9 cellular contexts compared by ENCODE assay signal in the genomic region with DNA sequence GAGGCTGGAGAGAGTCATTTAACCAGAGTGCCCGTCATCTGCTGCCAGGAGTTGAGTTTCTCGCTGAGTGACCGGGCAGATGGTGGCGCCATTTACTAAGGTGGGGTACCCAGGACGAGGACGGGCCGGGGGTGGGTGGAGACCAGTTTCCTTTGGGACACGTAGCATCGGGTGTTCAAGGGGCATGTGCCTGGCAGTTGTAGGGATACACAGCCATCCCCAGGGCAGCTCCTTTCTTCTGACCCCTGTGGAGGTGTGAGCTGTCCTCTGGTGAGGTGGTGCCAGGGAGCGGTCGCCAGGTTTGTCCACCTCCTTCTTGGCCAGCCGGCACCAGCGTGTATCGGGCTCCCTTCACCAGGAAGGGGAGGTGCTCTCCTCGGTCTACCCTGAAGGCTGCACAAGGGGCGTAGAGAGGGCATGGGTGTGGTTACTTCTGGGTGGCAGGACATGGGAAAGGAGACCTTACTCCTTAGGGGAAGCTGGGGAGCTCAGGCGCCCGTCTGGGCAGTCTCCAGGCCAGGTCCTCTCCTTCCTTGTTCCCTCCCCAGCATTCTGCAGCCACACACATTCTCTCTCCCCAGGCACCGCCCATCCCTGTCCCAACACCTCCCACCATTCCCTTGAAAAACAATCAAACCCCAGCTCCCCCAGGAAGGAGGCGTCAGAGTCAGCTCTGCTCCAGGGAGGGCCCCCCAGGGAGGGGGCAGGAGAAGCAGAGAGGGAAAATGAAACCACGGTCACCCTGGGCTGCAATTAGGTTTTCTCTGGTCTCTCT. TPM values are rescaled to one million over a fixed set of nuclear protein-coding genes. Genes with fewer than 3 reads are reported as not detected.
DNase-seq lines count a peak whose midpoint lies in the region; ATAC-seq, FAIRE-seq and TF ChIP-seq lines count a peak whose summit lies in the region.
"Had no signal": no experiment of that assay in that cellular context is flagged by ENCODE, and none has a peak within 500 bp of the region (broad histone marks: within the 10 kb centered on the region; RNA-seq: fewer than 3 reads in every experiment).

No MANE protein-coding gene starts in this region.

- POLR2A ChIA-PET in K562 (lab: Yijun Ruan, JAX), result interaction anchor here (0.5 kb wide), 1 partner anchor 200 kb away, joined by 3 read pairs; no protein-coding TSS in a partner anchor

- peaks cover 30% of the 10 kb centered on the region for H3K27me3 Mint-ChIP-seq in T-helper 17 cell

- no peaks in the 10 kb centered on the region for H3K9me1 ChIP-seq in K562 (ENCODE audit: control insufficient read depth, insufficient read depth, low read length)

- TF ChIP-seq CTCF in LNCaP clone FGC (IDR thresholded peaks at IDR 0.05; ENCODE audit: control insufficient read depth, extremely low read depth, insufficient read depth), result peak; percentile 56
- peak; percentile 46 to 65 (median 47); a peak in 5 of 6 replicates for TF ChIP-seq CTCF in K562 (IDR thresholded peaks at IDR 0.05 in 2 of 3, conservative IDR thresholded peaks at IDR 0.05 in 1 of 3; ENCODE audit: insufficient read depth in 2 of 3, low read depth in 1 of 3, low read length in 3 of 3)
- TF ChIP-seq CTCF in sigmoid colon (IDR thresholded peaks at IDR 0.05), result peak in 2 of 4 experiments; percentile 24 to 47

- no peaks in the 10 kb centered on the region for H3K79me2 ChIP-seq in K562 (ENCODE audit: control insufficient read depth, insufficient read depth, low read length)

- ATAC-seq in T-helper 17 cell (peak; percentile 35), K562 (peak; percentile 39; the same call in 1 of the 3 replicates), HG03521 (IDR thresholded peaks at IDR 0.05; ENCODE audit: unreplicated experiment) (no peak), GM18909 (IDR thresholded peaks at IDR 0.05; ENCODE audit: poor library complexity, unreplicated experiment) (no peak)

- no peaks in the 10 kb centered on the region for H3K36me3 ChIP-seq in K562 (ENCODE audit: control insufficient read depth, insufficient read depth, low read length)
- no peaks in the 10 kb centered on the region for H3K36me3 ChIP-seq in sigmoid colon
- H3K36me3 ChIP-seq: neutrophil had no signal

- in situ Hi-C loops in K562 (cut with MboI), result loop anchor here (10.0 kb wide), 1 partner anchor 297 kb away; no protein-coding TSS in a partner anchor

- peak overlapping the region; percentile 82; the same call in 1 of the 2 replicates for H2AFZ ChIP-seq in K562 (ENCODE audit: low read depth, low read length)

- peak; percentile 64 for DNase-seq in DMS79 treated with DMSO at 0.1 percent for 48 hours (lab: John Stamatoyannopoulos, UW)
- DNase-seq in LNCaP clone FGC (ENCODE audit: low read depth), result peak; percentile 7
- peak in 1 of 3 donors; percentile 12 for DNase-seq in T-helper 17 cell
- DNase-seq in K562 (ENCODE audit: extremely low read depth in 1 of 4, low spot score in 3 of 4), result peak in 1 of 4 experiments; percentile 35
- peak in 32 of 51 donors; percentile 4 to 60 (median 38) for DNase-seq in hypothalamus (lab: John Stamatoyannopoulos, UW)
- DNase-seq in sigmoid colon, result peak; percentile 93

- TF ChIP-seq RAD21 in K562 (CRISPR knock-in tag; conservative IDR thresholded peaks at IDR 0.05 in 1 of 2, IDR thresholded peaks at IDR 0.05 in 1 of 2), result peak; percentile 33 to 58; a peak in 2 of 4 replicates

- peak overlapping the region; percentile 81 for H3K4me3 Mint-ChIP-seq in T-helper 17 cell

- H3K4me2 ChIP-seq in K562 (ENCODE audit: insufficient read depth, low read length), result peak overlapping the region; percentile 63

- no peak overlapping the region for H3K27ac ChIP-seq in K562 (ENCODE audit: extremely low read depth, low read depth, low read length)
- peak overlapping the region; percentile 85 to 94 (median 90) for H3K27ac ChIP-seq in sigmoid colon
- H3K27ac ChIP-seq: neutrophil had no signal

- H3K4me1 ChIP-seq in K562 (replicated peaks in 1 of 2; ENCODE audit: control insufficient read depth in 2 of 2, insufficient read depth in 2 of 2, low read length in 2 of 2), result peaks cover 0 to 7% of the 10 kb centered on the region in 2 experiments; a peak in 2 of 5 replicates
- H3K4me1 ChIP-seq in sigmoid colon, result peaks cover 0 to 26% (median 23%) of the 10 kb centered on the region in 4 donors

- BruUV-seq in K562 (replicated peaks; lab: Mats Ljungman, UMichigan), result no TSS peak

- peaks cover 2% of the 10 kb centered on the region for H3K36me3 Mint-ChIP-seq in T-helper 17 cell (ENCODE audit: low read depth)

- H3K4me3 ChIP-seq in LNCaP clone FGC (ENCODE audit: low read depth, low read length) (peak overlapping the region; percentile 9; the same call in 1 of the 2 replicates), K562 (peak overlapping the region; percentile 15; the same call in 1 of the 2 replicates), sigmoid colon (peak overlapping the region; percentile 34 to 64 (median 58))

- WGBS in K562 (ENCODE audit: insufficient coverage, low coverage, missing lambda C conversion rate), result 14% methylated on average over 11 of the region's 21 CpGs
- 1 to 3% methylated on average over 21 of the region's 21 CpGs for WGBS in sigmoid colon, 2 donors

- no peak for FAIRE-seq in K562 (lab: Jason Lieb, UNC)

- H3K27me3 ChIP-seq in K562 (ENCODE audit: control insufficient read depth in 2 of 2, insufficient read depth in 2 of 2, low read length in 2 of 2) (no peaks in the 10 kb centered on the region), sigmoid colon (no peaks in the 10 kb centered on the region)

- peaks cover 18% of the 10 kb centered on the region for H3K4me1 Mint-ChIP-seq in T-helper 17 cell

- H4K20me1 ChIP-seq in K562 (replicated peaks; ENCODE audit: control insufficient read depth, insufficient read depth, low read length), result no peaks in the 10 kb centered on the region

- intact Hi-C loops in K562 (cut with micrococcal nuclease), result loop anchor here (2.0 kb wide), 1 partner anchor 497 kb away; no protein-coding TSS in a partner anchor
- intact Hi-C loops in sigmoid colon (cut with DNase I), result loop anchor here (1.0 to 5.0 kb wide), 5 partner anchors 115 to 497 kb away; no protein-coding TSS in a partner anchor

- no peaks in the 10 kb centered on the region for H3K9me3 ChIP-seq in T-helper 17 cell (ENCODE audit: control insufficient read depth, low read length, poor library complexity, severe bottlenecking)
- H3K9me3 ChIP-seq in K562 (replicated peaks; ENCODE audit: control insufficient read depth, insufficient read depth, low read depth, low read length), result no peaks in the 10 kb centered on the region
- no peaks in the 10 kb centered on the region for H3K9me3 ChIP-seq in sigmoid colon
- H3K9me3 ChIP-seq: neutrophil had no signal

- TF ChIP-seq POLR2A in K562 (conservative IDR thresholded peaks at IDR 0.05), result no peak
- peak; percentile 7 to 14 for TF ChIP-seq POLR2A in sigmoid colon (IDR thresholded peaks at IDR 0.05)

- CTCF ChIA-PET in K562 (lab: Yijun Ruan, JAX; ENCODE audit: low intra/inter-chr PET ratio), result interaction anchor here (1.2 kb wide), 1 partner anchor 497 kb away, joined by 4 read pairs; no protein-coding TSS in a partner anchor

- H3K9ac ChIP-seq in K562 (ENCODE audit: insufficient read depth in 1 of 2, low read depth in 2 of 2, low read length in 2 of 2), result peak overlapping the region in 1 of 2 experiments; percentile 68; a peak in 1 of 4 replicates

- TF ChIP-seq EP300 in K562 (IDR thresholded peaks at IDR 0.05; ENCODE audit: low read length) (no peak), sigmoid colon (IDR thresholded peaks at IDR 0.05) (no peak)

- peak overlapping the region; percentile 39 for H3K27ac Mint-ChIP-seq in T-helper 17 cell

RNA-seq across cellular contexts. Expression of gene MB, which starts 10.3 kb away (rescaled TPM):
- total RNA-seq in T-helper 17 cell, result not detected
- not detected in 2 replicates for total RNA-seq in K562 (2011; cell fraction: chromatin; rRNA removed; ENCODE audit: low replicate concordance)
- not detected in 2 replicates for total RNA-seq in K562 (2011; cell fraction: nucleolus; rRNA removed)
- not detected in 2 replicates for total RNA-seq in K562 (2011; cell fraction: nucleoplasm; rRNA removed)
- not detected in 2 replicates for total RNA-seq in K562 (2014; rRNA removed)
- total RNA-seq in K562 (2014; rRNA removed; fragmentation: Illumina TruSeq; extraction: Trizol), result not detected in 2 replicates
- not detected in 2 replicates for total RNA-seq in K562 (2015; rRNA removed; fragmentation: Illumina TruSeq; extraction: Trizol)
- total RNA-seq in K562 (2021), result not detected in 2 replicates
- not detected in 2 replicates for polyA plus RNA-seq in K562 (2011; rRNA removed)
- polyA plus RNA-seq in K562 (2011; cell fraction: cytosol; rRNA removed), result not detected in 2 replicates
- polyA plus RNA-seq in K562 (2011; cell fraction: nucleus; rRNA removed), result not detected in 2 replicates
- 0.42 TPM in 1 of 2 replicates, not detected in the other for polyA plus RNA-seq in K562 (2012)
- polyA plus RNA-seq in K562 (2014; fragmentation: Illumina TruSeq; extraction: Trizol), result not detected in 2 replicates
- not detected for polyA plus RNA-seq in K562 (2014; fragmentation: Nextera tagmentation; extraction: Ambion mirVana)
- polyA plus RNA-seq in K562 (2014; rRNA removed), result not detected in 2 replicates
- polyA minus RNA-seq in K562 (2011; rRNA and poly(A)+ RNA removed), result not detected in 2 replicates
- polyA minus RNA-seq in K562 (2011; cell fraction: cytosol; rRNA and poly(A)+ RNA removed), result not detected in 2 replicates
- polyA minus RNA-seq in K562 (2011; cell fraction: nucleus; rRNA and poly(A)+ RNA removed), result not detected in 2 replicates
- total RNA-seq in sigmoid colon, result 10 to 100 TPM in 1 of 4 donors, 1 to 10 TPM in 1, under 1 TPM in 1, not detected in 1; 0.68 to 12.8 (median 1.9) TPM
- polyA plus RNA-seq in sigmoid colon, result 10 to 100 TPM in 2 of 3 donors, 1 to 10 TPM in 1; 7.9 to 84.7 (median 59.4) TPM

RNA-seq across cellular contexts. Expression of gene APOL6, which starts 20.8 kb away (rescaled TPM):
- 10 to 100 TPM; 42.7 to 44.8 TPM for total RNA-seq in T-helper 17 cell
- total RNA-seq in K562 (2011; cell fraction: chromatin; rRNA removed; ENCODE audit: low replicate concordance), result 0.32 and 0.69 TPM in 2 replicates
- 0.33 and 0.39 TPM in 2 replicates for total RNA-seq in K562 (2011; cell fraction: nucleolus; rRNA removed)
- total RNA-seq in K562 (2011; cell fraction: nucleoplasm; rRNA removed), result 0.59 and 1.1 TPM in 2 replicates
- total RNA-seq in K562 (2014; rRNA removed), result 0.73 and 0.82 TPM in 2 replicates
- 1.2 and 1.3 TPM in 2 replicates for total RNA-seq in K562 (2014; rRNA removed; fragmentation: Illumina TruSeq; extraction: Trizol)
- 1.2 TPM in 2 replicates for total RNA-seq in K562 (2015; rRNA removed; fragmentation: Illumina TruSeq; extraction: Trizol)
- total RNA-seq in K562 (2021), result 1.1 TPM in 2 replicates
- polyA plus RNA-seq in K562 (2011; rRNA removed), result 0.24 and 0.32 TPM in 2 replicates
- polyA plus RNA-seq in K562 (2011; cell fraction: cytosol; rRNA removed), result 0.13 and 0.15 TPM in 2 replicates
- 0.13 and 0.18 TPM in 2 replicates for polyA plus RNA-seq in K562 (2011; cell fraction: nucleus; rRNA removed)
- polyA plus RNA-seq in K562 (2012), result 0.56 and 4.2 TPM in 2 replicates
- polyA plus RNA-seq in K562 (2014; fragmentation: Illumina TruSeq; extraction: Trizol), result 0.53 and 0.70 TPM in 2 replicates
- polyA plus RNA-seq in K562 (2014; fragmentation: Nextera tagmentation; extraction: Ambion mirVana), result under 1 TPM; 0.29 to 0.39 TPM
- polyA plus RNA-seq in K562 (2014; rRNA removed), result 0.42 and 0.45 TPM in 2 replicates
- 0.81 and 0.99 TPM in 2 replicates for polyA minus RNA-seq in K562 (2011; rRNA and poly(A)+ RNA removed)
- 0.27 and 0.29 TPM in 2 replicates for polyA minus RNA-seq in K562 (2011; cell fraction: cytosol; rRNA and poly(A)+ RNA removed)
- 0.13 and 0.22 TPM in 2 replicates for polyA minus RNA-seq in K562 (2011; cell fraction: nucleus; rRNA and poly(A)+ RNA removed)
- total RNA-seq in sigmoid colon, result 10 to 100 TPM; 15.8 to 28.2 (median 17.0) TPM
- 10 to 100 TPM in 1 of 3 donors, 1 to 10 TPM in 2; 4.2 to 24.3 (median 7.9) TPM for polyA plus RNA-seq in sigmoid colon

Comparison
In these comparisons a context has a peak if more than half of its experiments do, and no peak if none do; other contexts are left out.
1. ATAC-seq: peak in T-helper 17 cell (single experiment) and K562 (single experiment); none in HG03521 (single experiment) and GM18909 (single experiment).
2. RNA of gene APOL6, which starts 20.8 kb away (total RNA-seq): 42.7 to 44.8 TPM in T-helper 17 cell and 15.8 to 28.2 TPM in sigmoid colon; 0.32 to 1.3 TPM in K562; every median in the first group is over 4 times any median in the second.
3. Peak in every context shown above with its lines, with median percentiles within 50 percentile points of each other: H3K4me3 ChIP-seq.